ENCODE assay signal across 9 cellular contexts in genomic region chrX:14899607-14900006, GRCh38. TPM values are rescaled to one million over a fixed set of nuclear protein-coding genes. Genes with fewer than 3 reads are reported as not detected.
DNase-seq lines count a peak whose midpoint lies in the region; ATAC-seq and TF ChIP-seq lines count a peak whose summit lies in the region.
"Had no signal": no experiment of that assay in that cellular context is flagged by ENCODE, and none has a peak within 500 bp of the region (broad histone marks: within the 10 kb centered on the region; RNA-seq: fewer than 3 reads in every experiment).

No MANE protein-coding gene starts in this region.

- H3K4me2 ChIP-seq in GM23338 = no peak overlapping the region

- H3K27ac ChIP-seq in GM23338 (ENCODE audit: low read depth) = no peak overlapping the region
- H3K27ac ChIP-seq in uterus = peak overlapping the region in 1 of 2 donors; percentile 19

- H3K36me3 ChIP-seq in GM23338 (ENCODE audit: insufficient read depth) (0 out of 2 replicates have a peak, but pooled peaks cover 4% of the 10 kb centered on the region), uterus (no peaks in the 10 kb centered on the region)

- DNase-seq in EH (ENCODE audit: low read depth) (peak; percentile 71), GM23338 (ENCODE audit: low spot score) (no peak), OCI-M1 (lab: John Stamatoyannopoulos, UW) (peak; percentile 9), glomerular endothelial cell (ENCODE audit: extremely low read depth, low read depth, low spot score) (peak; percentile 33), posterior cingulate gyrus (no peak), type B pancreatic cell (ENCODE audit: extremely low spot score, unreplicated experiment) (no peak), uterus (no peak)

- no peaks in the 10 kb centered on the region for H3K9me3 ChIP-seq in uterus

- intact Hi-C loops in posterior cingulate gyrus (cut with DNase I) = no loop called here
- intact Hi-C loops in uterus (cut with DNase I; ENCODE audit: low total_unique reads) = no loop called here

- no peaks in the 10 kb centered on the region for H3K4me1 ChIP-seq in GM23338 (ENCODE audit: insufficient read depth)
- H3K4me1 ChIP-seq in uterus = no peaks in the 10 kb centered on the region

- peak overlapping the region; percentile 75; the same call in 1 of the 2 replicates for H3K27ac Mint-ChIP-seq in GM23338
- H3K27ac Mint-ChIP-seq in type B pancreatic cell = no peak overlapping the region
- H3K27ac Mint-ChIP-seq: memory B cell had no signal

- no peaks in the 10 kb centered on the region for H3K9me2 ChIP-seq in GM23338 (ENCODE audit: insufficient read depth)

- TF ChIP-seq POLR2A in uterus (IDR thresholded peaks at IDR 0.05) = no peak

- H3K4me1 Mint-ChIP-seq in GM23338 (no peaks in the 10 kb centered on the region), type B pancreatic cell (ENCODE audit: unreplicated experiment) (no peaks in the 10 kb centered on the region)

- ATAC-seq in GM23338 (no peak), HG02798 (IDR thresholded peaks at IDR 0.05; ENCODE audit: poor library complexity, unreplicated experiment) (no peak)

- H2AFZ ChIP-seq in GM23338 = no peak overlapping the region

- no peaks in the 10 kb centered on the region for H4K20me1 ChIP-seq in GM23338 (replicated peaks; ENCODE audit: insufficient read depth)

- H3K27me3 Mint-ChIP-seq in GM23338 (ENCODE audit: insufficient read depth, low read depth, poor library complexity) (no peaks in the 10 kb centered on the region), type B pancreatic cell (no peaks in the 10 kb centered on the region)
- H3K27me3 Mint-ChIP-seq: memory B cell had no signal

- H3K4me3 Mint-ChIP-seq in GM23338 (no peak overlapping the region), type B pancreatic cell (no peak overlapping the region)
- H3K4me3 Mint-ChIP-seq: memory B cell had no signal

- H3K36me3 Mint-ChIP-seq in GM23338 (ENCODE audit: low read depth) (peaks cover 19% of the 10 kb centered on the region), type B pancreatic cell (peaks cover 7% of the 10 kb centered on the region)

- no peaks in the 10 kb centered on the region for H3K79me2 ChIP-seq in GM23338 (replicated peaks; ENCODE audit: insufficient read depth)

- peaks cover 4% of the 10 kb centered on the region; the same call in 1 of the 3 replicates for H3K9me3 Mint-ChIP-seq in GM23338
- peaks cover under 1% of the 10 kb centered on the region for H3K9me3 Mint-ChIP-seq in type B pancreatic cell
- H3K9me3 Mint-ChIP-seq: memory B cell had no signal

- H3F3A ChIP-seq in GM23338 (replicated peaks; ENCODE audit: low read depth) = no peaks in the 10 kb centered on the region

- H3K4me3 ChIP-seq in GM23338 = no peak overlapping the region
- no peak overlapping the region for H3K4me3 ChIP-seq in uterus

- TF ChIP-seq CTCF in GM23338 (conservative IDR thresholded peaks at IDR 0.05; ENCODE audit: low read depth in 2 of 2) = no peak
- no peak for TF ChIP-seq CTCF in type B pancreatic cell (conservative IDR thresholded peaks at IDR 0.05)
- TF ChIP-seq CTCF in uterus (IDR thresholded peaks at IDR 0.05) = no peak

- no peaks in the 10 kb centered on the region for H3K27me3 ChIP-seq in GM23338 (ENCODE audit: insufficient read depth)
- H3K27me3 ChIP-seq in uterus = no peaks in the 10 kb centered on the region

TF ChIP-seq in GM23338, 12 proteins besides CTCF, POLR2A, EP300 and RAD21:
- TF ChIP-seq ZNF331 (CRISPR knock-in tag; IDR thresholded peaks at IDR 0.05; ENCODE audit: low read depth) (no peak), NANOG (IDR thresholded peaks at IDR 0.05; ENCODE audit: borderline replicate concordance) (no peak), ZNF462 (CRISPR knock-in tag; IDR thresholded peaks at IDR 0.05) (no peak), EZH2 (IDR thresholded peaks at IDR 0.05; ENCODE audit: low read depth, unreplicated experiment) (no peak), ETS1 (IDR thresholded peaks at IDR 0.05) (no peak), ZNF114 (CRISPR knock-in tag; IDR thresholded peaks at IDR 0.05) (no peak)

RNA-seq across cellular contexts. Expression of gene MOSPD2, which starts 26.4 kb away (rescaled TPM):
- total RNA-seq in GM23338 (2014; rRNA removed; shearing (Covaris generic)) = 9.5 and 13.9 TPM in 2 replicates
- 7.7 and 8.5 TPM in 2 replicates for polyA plus RNA-seq in GM23338 (2016; fragmentation: Nextera tagmentation; extraction: Ambion mirVana)
- total RNA-seq in glomerular endothelial cell (9.5 and 28.1 TPM in 2 replicates), type B pancreatic cell (ENCODE audit: low replicate concordance) (11.3 and 12.1 TPM in 2 replicates), uterus (10 to 100 TPM in 3 of 4 donors, 1 to 10 TPM in 1; 4.7 to 38.2 (median 23.4) TPM)

RNA-seq across cellular contexts. Expression of gene FANCB, which starts 26.7 kb away (rescaled TPM):
- total RNA-seq in GM23338 (2014; rRNA removed; shearing (Covaris generic)) = 8.8 and 16.8 TPM in 2 replicates
- 14.3 and 16.2 TPM in 2 replicates for polyA plus RNA-seq in GM23338 (2016; fragmentation: Nextera tagmentation; extraction: Ambion mirVana)
- total RNA-seq in glomerular endothelial cell (1.5 TPM in 2 replicates), type B pancreatic cell (ENCODE audit: low replicate concordance) (3.9 and 12.0 TPM in 2 replicates), uterus (10 to 100 TPM in 1 of 4 donors, 1 to 10 TPM in 2, under 1 TPM in 1; 0.51 to 15.1 (median 3.2) TPM)

Comparison
In these comparisons a context has a peak if more than half of its experiments do, and no peak if none do; other contexts are left out.
1. DNase-seq: peak in EH (single experiment), OCI-M1 (single experiment) and glomerular endothelial cell (single experiment); none in GM23338 (single experiment), posterior cingulate gyrus (0 of 10), type B pancreatic cell (single experiment) and uterus (0 of 2).